ENCODE assay signal across 8 cellular contexts in genomic region chr20:38730989-38731737, GRCh38. TPM values are rescaled to one million over a fixed set of nuclear protein-coding genes. Genes with fewer than 3 reads are reported as not detected.
DNase-seq lines count a peak whose midpoint lies in the region; ATAC-seq and TF ChIP-seq lines count a peak whose summit lies in the region.

No MANE protein-coding gene starts in this region.

- H3K27me3 Mint-ChIP-seq in naive B cell: peaks cover 88 to 99% (median 98%) of the 10 kb centered on the region in 3 donors

- peak overlapping the region in 3 of 6 donors; percentile 66 to 97 (median 95) for H3K27ac Mint-ChIP-seq in naive B cell
- H3K27ac Mint-ChIP-seq in stimulated activated effector memory CD8-positive, alpha-beta T cell treated with anti-CD3 and anti-CD28 coated beads, Interleukin-12 subunit alpha, Interleukin-12 subunit beta, amount 100 ng/mL, for 72 hours: no peak overlapping the region

- peaks cover 44 to 56% (median 55%) of the 10 kb centered on the region in 3 donors for H3K4me1 Mint-ChIP-seq in naive B cell
- H3K4me1 Mint-ChIP-seq in stimulated activated effector memory CD8-positive, alpha-beta T cell treated with anti-CD3 and anti-CD28 coated beads, Interleukin-12 subunit alpha, Interleukin-12 subunit beta, amount 100 ng/mL, for 72 hours: peaks cover 54% of the 10 kb centered on the region

- H3K4me3 Mint-ChIP-seq in naive B cell: peak overlapping the region; percentile 45 to 88 (median 68)
- H3K4me3 Mint-ChIP-seq in stimulated activated effector memory CD8-positive, alpha-beta T cell treated with anti-CD3 and anti-CD28 coated beads, Interleukin-12 subunit alpha, Interleukin-12 subunit beta, amount 100 ng/mL, for 72 hours: peak overlapping the region; percentile 64

- H3K36me3 Mint-ChIP-seq in naive B cell: peaks cover 5 to 26% of the 10 kb centered on the region in 2 donors
- peaks cover 27% of the 10 kb centered on the region for H3K36me3 Mint-ChIP-seq in stimulated activated effector memory CD8-positive, alpha-beta T cell treated with anti-CD3 and anti-CD28 coated beads, Interleukin-12 subunit alpha, Interleukin-12 subunit beta, amount 100 ng/mL, for 72 hours

- ATAC-seq in HG02885 (IDR thresholded peaks at IDR 0.05; ENCODE audit: poor library complexity, unreplicated experiment): peak; percentile 66
- peak; percentile 67 to 72 for ATAC-seq in naive B cell (ENCODE audit: low read depth in 2 of 2)
- peak; percentile 83 for ATAC-seq in stimulated activated effector memory CD8-positive, alpha-beta T cell treated with anti-CD3 and anti-CD28 coated beads, Interleukin-12 subunit alpha, Interleukin-12 subunit beta, amount 100 ng/mL, for 72 hours
- ATAC-seq in HG03095 (IDR thresholded peaks at IDR 0.05; ENCODE audit: unreplicated experiment): no peak

- peak; percentile 97 for TF ChIP-seq CTCF in epithelial cell of proximal tubule (conservative IDR thresholded peaks at IDR 0.05; ENCODE audit: low read depth, low read length)

- peak overlapping the region; percentile 36 for H3K4me3 ChIP-seq in epithelial cell of proximal tubule (ENCODE audit: low read depth, low read length)

- DNase-seq in DMS 273 (lab: John Stamatoyannopoulos, UW; ENCODE audit: unreplicated experiment) (peak; percentile 93), NCI-H526 treated with DMSO at 0.1 percent for 48 hours (lab: John Stamatoyannopoulos, UW) (peak; percentile 57), epithelial cell of proximal tubule (ENCODE audit: low read depth) (no peak), naive B cell (peak; percentile 51)
- peak; percentile 82 for DNase-seq in activated CD8-positive, alpha-beta memory T cell treated with anti-CD3 and anti-CD28 coated beads, Interleukin-2, amount 50 U/mL, for 4 hours
- DNase-seq in stimulated activated effector memory CD8-positive, alpha-beta T cell treated with anti-CD3 and anti-CD28 coated beads, Interleukin-12 subunit alpha, Interleukin-12 subunit beta, amount 100 ng/mL, for 72 hours (ENCODE audit: low spot score in 2 of 2): peak; percentile 87 to 92

- H3K9me3 Mint-ChIP-seq in naive B cell: peaks cover 2 to 35% (median 11%) of the 10 kb centered on the region in 7 donors
- no peaks in the 10 kb centered on the region for H3K9me3 Mint-ChIP-seq in stimulated activated effector memory CD8-positive, alpha-beta T cell treated with anti-CD3 and anti-CD28 coated beads, Interleukin-12 subunit alpha, Interleukin-12 subunit beta, amount 100 ng/mL, for 72 hours

RNA-seq across cellular contexts. Expression of gene SLC32A1, which starts 6.9 kb away (rescaled TPM):
- not detected in 2 replicates for total RNA-seq in epithelial cell of proximal tubule
- polyA plus RNA-seq in naive B cell (ENCODE audit: low read depth in 6 of 6): not detected

RNA-seq across cellular contexts. Expression of gene ACTR5, which starts 17.1 kb away (rescaled TPM):
- 9.8 and 10.0 TPM in 2 replicates for total RNA-seq in epithelial cell of proximal tubule
- polyA plus RNA-seq in naive B cell (ENCODE audit: low read depth in 6 of 6): 1 to 10 TPM; 3.5 to 9.6 (median 7.7) TPM
